ENCODE assay signal across 8 cellular contexts in the genomic region with DNA sequence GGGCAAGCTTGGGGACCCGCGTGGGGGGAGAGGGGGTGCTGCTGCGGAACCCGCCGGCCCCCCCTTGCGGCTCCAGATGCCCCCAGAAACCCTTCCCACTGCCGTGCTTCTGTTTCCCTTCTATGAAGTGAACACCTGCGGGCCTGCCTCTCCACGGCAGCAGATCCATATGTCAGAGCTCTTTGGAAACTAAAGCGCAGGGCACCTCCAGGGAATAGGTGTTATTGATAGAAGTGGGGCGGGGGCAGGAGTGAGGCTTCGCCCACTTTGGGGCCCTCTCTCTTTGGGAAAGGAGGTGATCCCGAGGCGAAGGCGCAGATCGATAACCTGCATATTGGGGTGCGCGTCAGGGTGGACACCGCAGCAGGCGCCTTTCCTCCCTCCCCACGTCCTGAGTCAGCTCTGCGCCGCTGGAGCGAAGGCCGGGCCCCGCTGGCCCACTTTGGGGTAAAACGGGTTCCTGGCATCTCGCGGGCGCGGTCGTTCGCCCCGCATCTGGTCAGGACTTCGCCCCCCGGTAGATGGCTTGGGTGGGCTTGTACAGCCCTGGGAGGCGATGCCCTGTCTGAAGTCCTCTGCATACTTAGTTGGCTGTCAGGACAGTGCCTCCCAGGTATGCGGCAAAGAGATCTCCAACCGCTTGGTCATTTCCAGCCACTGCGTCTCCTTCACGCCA. TPM values are rescaled to one million over a fixed set of nuclear protein-coding genes. Genes with fewer than 3 reads are reported as not detected.
DNase-seq lines count a peak whose midpoint lies in the region; ATAC-seq and TF ChIP-seq lines count a peak whose summit lies in the region.

No MANE protein-coding gene starts in this region.

- ATAC-seq in SK-N-SH treated with all-trans-retinoic acid at 6 μM for 48 hours, result peak; percentile 39
- no peak for ATAC-seq in natural killer cell
- no peak for ATAC-seq in HG03139 (IDR thresholded peaks at IDR 0.05; ENCODE audit: unreplicated experiment)
- ATAC-seq in GM18868 (IDR thresholded peaks at IDR 0.05; ENCODE audit: unreplicated experiment), result no peak

- intact Hi-C loops in natural killer cell (cut with micrococcal nuclease), result loop anchor here (1.0 to 5.0 kb wide), 2 partner anchors 19 to 198 kb away; a partner anchor contains a TSS

- H3K27ac Mint-ChIP-seq in natural killer cell, result peak overlapping the region; percentile 79 to 89

- no peaks in the 10 kb centered on the region for H3K36me3 Mint-ChIP-seq in natural killer cell

- peaks cover 18% of the 10 kb centered on the region for H3K4me1 ChIP-seq in effector memory CD4-positive, alpha-beta T cell (ENCODE audit: control insufficient read depth, insufficient read depth, low read length, poor library complexity, severe bottlenecking)

- peak overlapping the region; percentile 66 for H3K4me3 ChIP-seq in GM12864 (ENCODE audit: low read depth, low read length)
- peak overlapping the region; percentile 99 for H3K4me3 ChIP-seq in effector memory CD4-positive, alpha-beta T cell (ENCODE audit: insufficient read depth, low read depth, low read length, poor library complexity, severe bottlenecking)

- H3K36me3 ChIP-seq in effector memory CD4-positive, alpha-beta T cell (ENCODE audit: control insufficient read depth, insufficient read depth, low read length), result no peaks in the 10 kb centered on the region

- no peaks in the 10 kb centered on the region for H3K27me3 Mint-ChIP-seq in natural killer cell (ENCODE audit: low read depth in 2 of 2)

- peak overlapping the region; percentile 99 for H3K4me3 Mint-ChIP-seq in natural killer cell

- peak overlapping the region; percentile 99 for H3K27ac ChIP-seq in 22Rv1
- H3K27ac ChIP-seq in effector memory CD4-positive, alpha-beta T cell (ENCODE audit: insufficient read depth, low read length, poor library complexity, severe bottlenecking), result peak overlapping the region; percentile 51

- peaks cover 23 to 24% of the 10 kb centered on the region in 2 donors for H3K4me1 Mint-ChIP-seq in natural killer cell

- H3K27me3 ChIP-seq in effector memory CD4-positive, alpha-beta T cell (replicated peaks; ENCODE audit: control insufficient read depth, insufficient read depth, low read length, poor library complexity, severe bottlenecking), result no peaks in the 10 kb centered on the region

- H3K9me3 ChIP-seq in effector memory CD4-positive, alpha-beta T cell (ENCODE audit: control insufficient read depth, low read length), result no peaks in the 10 kb centered on the region

- TF ChIP-seq CTCF in 22Rv1 (IDR thresholded peaks at IDR 0.05) (no peak), GM12864 (IDR thresholded peaks at IDR 0.05; ENCODE audit: low read depth, low read length, missing control alignments) (peak; percentile 10), natural killer cell (IDR thresholded peaks at IDR 0.05) (no peak)

- DNase-seq in GM12864 (ENCODE audit: low read depth), result no peak
- no peak for DNase-seq in effector memory CD4-positive, alpha-beta T cell
- no peak for DNase-seq in natural killer cell
- DNase-seq in NCI-H187 (lab: John Stamatoyannopoulos, UW), result no peak

- no peaks in the 10 kb centered on the region for H3K9me3 Mint-ChIP-seq in natural killer cell

TF ChIP-seq in SK-N-SH treated with all-trans-retinoic acid at 6 μM for 48 hours, 23 proteins besides CTCF, POLR2A, EP300 and RAD21:
- TF ChIP-seq ZFP30 (CRISPR knock-in tag; IDR thresholded peaks at IDR 0.05), result no peak
- no peak for TF ChIP-seq TCF4 (CRISPR knock-in tag; IDR thresholded peaks at IDR 0.05; ENCODE audit: borderline replicate concordance)
- TF ChIP-seq, protein P1, sequence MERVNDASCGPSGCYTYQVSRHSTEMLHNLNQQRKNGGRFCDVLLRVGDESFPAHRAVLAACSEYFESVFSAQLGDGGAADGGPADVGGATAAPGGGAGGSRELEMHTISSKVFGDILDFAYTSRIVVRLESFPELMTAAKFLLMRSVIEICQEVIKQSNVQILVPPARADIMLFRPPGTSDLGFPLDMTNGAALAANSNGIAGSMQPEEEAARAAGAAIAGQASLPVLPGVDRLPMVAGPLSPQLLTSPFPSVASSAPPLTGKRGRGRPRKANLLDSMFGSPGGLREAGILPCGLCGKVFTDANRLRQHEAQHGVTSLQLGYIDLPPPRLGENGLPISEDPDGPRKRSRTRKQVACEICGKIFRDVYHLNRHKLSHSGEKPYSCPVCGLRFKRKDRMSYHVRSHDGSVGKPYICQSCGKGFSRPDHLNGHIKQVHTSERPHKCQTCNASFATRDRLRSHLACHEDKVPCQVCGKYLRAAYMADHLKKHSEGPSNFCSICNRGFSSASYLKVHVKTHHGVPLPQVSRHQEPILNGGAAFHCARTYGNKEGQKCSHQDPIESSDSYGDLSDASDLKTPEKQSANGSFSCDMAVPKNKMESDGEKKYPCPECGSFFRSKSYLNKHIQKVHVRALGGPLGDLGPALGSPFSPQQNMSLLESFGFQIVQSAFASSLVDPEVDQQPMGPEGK (CRISPR knock-in tag; IDR thresholded peaks at IDR 0.05; ENCODE audit: borderline replicate concordance), result no peak
- no peak for TF ChIP-seq ARNTL (CRISPR knock-in tag; IDR thresholded peaks at IDR 0.05; ENCODE audit: borderline replicate concordance, low read depth)
- no peak for TF ChIP-seq RARB (CRISPR knock-in tag; IDR thresholded peaks at IDR 0.05)
- TF ChIP-seq SNAI2 (CRISPR knock-in tag; IDR thresholded peaks at IDR 0.05), result no peak
- TF ChIP-seq ZNF70 (CRISPR knock-in tag; IDR thresholded peaks at IDR 0.05), result no peak
- TF ChIP-seq, protein P2, sequence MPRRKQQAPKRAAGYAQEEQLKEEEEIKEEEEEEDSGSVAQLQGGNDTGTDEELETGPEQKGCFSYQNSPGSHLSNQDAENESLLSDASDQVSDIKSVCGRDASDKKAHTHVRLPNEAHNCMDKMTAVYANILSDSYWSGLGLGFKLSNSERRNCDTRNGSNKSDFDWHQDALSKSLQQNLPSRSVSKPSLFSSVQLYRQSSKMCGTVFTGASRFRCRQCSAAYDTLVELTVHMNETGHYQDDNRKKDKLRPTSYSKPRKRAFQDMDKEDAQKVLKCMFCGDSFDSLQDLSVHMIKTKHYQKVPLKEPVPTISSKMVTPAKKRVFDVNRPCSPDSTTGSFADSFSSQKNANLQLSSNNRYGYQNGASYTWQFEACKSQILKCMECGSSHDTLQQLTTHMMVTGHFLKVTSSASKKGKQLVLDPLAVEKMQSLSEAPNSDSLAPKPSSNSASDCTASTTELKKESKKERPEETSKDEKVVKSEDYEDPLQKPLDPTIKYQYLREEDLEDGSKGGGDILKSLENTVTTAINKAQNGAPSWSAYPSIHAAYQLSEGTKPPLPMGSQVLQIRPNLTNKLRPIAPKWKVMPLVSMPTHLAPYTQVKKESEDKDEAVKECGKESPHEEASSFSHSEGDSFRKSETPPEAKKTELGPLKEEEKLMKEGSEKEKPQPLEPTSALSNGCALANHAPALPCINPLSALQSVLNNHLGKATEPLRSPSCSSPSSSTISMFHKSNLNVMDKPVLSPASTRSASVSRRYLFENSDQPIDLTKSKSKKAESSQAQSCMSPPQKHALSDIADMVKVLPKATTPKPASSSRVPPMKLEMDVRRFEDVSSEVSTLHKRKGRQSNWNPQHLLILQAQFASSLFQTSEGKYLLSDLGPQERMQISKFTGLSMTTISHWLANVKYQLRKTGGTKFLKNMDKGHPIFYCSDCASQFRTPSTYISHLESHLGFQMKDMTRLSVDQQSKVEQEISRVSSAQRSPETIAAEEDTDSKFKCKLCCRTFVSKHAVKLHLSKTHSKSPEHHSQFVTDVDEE (CRISPR knock-in tag; IDR thresholded peaks at IDR 0.05), result no peak
- no peak for TF ChIP-seq ZNF565 (CRISPR knock-in tag; conservative IDR thresholded peaks at IDR 0.05; ENCODE audit: low read depth)
- no peak for TF ChIP-seq ISL1 (CRISPR knock-in tag; IDR thresholded peaks at IDR 0.05)
- TF ChIP-seq, protein P3, sequence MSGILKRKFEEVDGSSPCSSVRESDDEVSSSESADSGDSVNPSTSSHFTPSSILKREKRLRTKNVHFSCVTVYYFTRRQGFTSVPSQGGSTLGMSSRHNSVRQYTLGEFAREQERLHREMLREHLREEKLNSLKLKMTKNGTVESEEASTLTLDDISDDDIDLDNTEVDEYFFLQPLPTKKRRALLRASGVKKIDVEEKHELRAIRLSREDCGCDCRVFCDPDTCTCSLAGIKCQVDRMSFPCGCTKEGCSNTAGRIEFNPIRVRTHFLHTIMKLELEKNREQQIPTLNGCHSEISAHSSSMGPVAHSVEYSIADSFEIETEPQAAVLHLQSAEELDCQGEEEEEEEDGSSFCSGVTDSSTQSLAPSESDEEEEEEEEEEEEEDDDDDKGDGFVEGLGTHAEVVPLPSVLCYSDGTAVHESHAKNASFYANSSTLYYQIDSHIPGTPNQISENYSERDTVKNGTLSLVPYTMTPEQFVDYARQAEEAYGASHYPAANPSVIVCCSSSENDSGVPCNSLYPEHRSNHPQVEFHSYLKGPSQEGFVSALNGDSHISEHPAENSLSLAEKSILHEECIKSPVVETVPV (CRISPR knock-in tag; IDR thresholded peaks at IDR 0.05), result no peak
- TF ChIP-seq PPARA (CRISPR knock-in tag; IDR thresholded peaks at IDR 0.05; ENCODE audit: borderline replicate concordance), result no peak
- TF ChIP-seq ZC3H10 (CRISPR knock-in tag; IDR thresholded peaks at IDR 0.05), result no peak
- TF ChIP-seq, protein P4, sequence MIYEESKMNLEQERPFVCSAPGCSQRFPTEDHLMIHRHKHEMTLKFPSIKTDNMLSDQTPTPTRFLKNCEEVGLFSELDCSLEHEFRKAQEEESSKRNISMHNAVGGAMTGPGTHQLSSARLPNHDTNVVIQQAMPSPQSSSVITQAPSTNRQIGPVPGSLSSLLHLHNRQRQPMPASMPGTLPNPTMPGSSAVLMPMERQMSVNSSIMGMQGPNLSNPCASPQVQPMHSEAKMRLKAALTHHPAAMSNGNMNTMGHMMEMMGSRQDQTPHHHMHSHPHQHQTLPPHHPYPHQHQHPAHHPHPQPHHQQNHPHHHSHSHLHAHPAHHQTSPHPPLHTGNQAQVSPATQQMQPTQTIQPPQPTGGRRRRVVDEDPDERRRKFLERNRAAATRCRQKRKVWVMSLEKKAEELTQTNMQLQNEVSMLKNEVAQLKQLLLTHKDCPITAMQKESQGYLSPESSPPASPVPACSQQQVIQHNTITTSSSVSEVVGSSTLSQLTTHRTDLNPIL (CRISPR knock-in tag; IDR thresholded peaks at IDR 0.05; ENCODE audit: low read depth), result no peak
- TF ChIP-seq GLIS3 (CRISPR knock-in tag; IDR thresholded peaks at IDR 0.05), result no peak

RNA-seq across cellular contexts. Expression of a gene that starts 0.5 kb away (rescaled TPM):
- total RNA-seq in natural killer cell, result 10 to 100 TPM; 24.9 to 50.2 (median 48.7) TPM

RNA-seq across cellular contexts. Expression of a gene that starts 19.8 kb away (rescaled TPM):
- total RNA-seq in natural killer cell, result 10 to 100 TPM; 30.7 to 40.3 (median 34.3) TPM

RNA-seq across cellular contexts. Expression of a gene that starts 52.0 kb away (rescaled TPM):
- total RNA-seq in natural killer cell, result 1 to 10 TPM; 3.6 to 5.5 (median 4.4) TPM
